2 cellular contexts compared by ENCODE assay signal in the genomic region with DNA sequence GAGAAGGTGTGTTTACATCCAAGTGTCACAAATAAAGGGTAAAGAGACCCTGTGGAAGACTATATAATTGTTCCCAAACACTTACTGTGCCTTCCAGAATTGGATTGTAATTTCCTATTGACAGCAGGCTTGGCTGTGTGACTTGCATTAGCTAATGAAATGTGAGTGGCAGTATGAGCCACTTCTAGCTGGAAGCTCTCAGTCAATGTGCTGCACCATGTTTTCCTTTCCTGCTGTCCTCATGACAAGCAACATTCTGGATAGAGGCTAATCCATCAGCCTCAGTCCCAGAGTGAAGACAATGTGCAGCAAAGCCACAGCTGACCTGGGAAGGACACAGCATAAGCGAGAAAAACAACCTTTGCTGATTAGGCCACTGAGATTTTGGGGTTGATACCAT.
TF ChIP-seq lines count a peak whose summit lies in the region.

No MANE protein-coding gene starts in this region.

TF ChIP-seq in GM23338, 12 proteins besides CTCF, POLR2A, EP300 and RAD21 (continues in another document):
- TF ChIP-seq CREB1 (CRISPR knock-in tag; IDR thresholded peaks at IDR 0.05; ENCODE audit: low read depth) (no peak), ETS1 (IDR thresholded peaks at IDR 0.05) (no peak), NANOG (IDR thresholded peaks at IDR 0.05; ENCODE audit: borderline replicate concordance) (no peak), EZH2 (IDR thresholded peaks at IDR 0.05; ENCODE audit: low read depth, unreplicated experiment) (no peak), EZH2phosphoT487 (IDR thresholded peaks at IDR 0.05; ENCODE audit: unreplicated experiment) (no peak), ZNF462 (CRISPR knock-in tag; IDR thresholded peaks at IDR 0.05) (no peak), JUNB (IDR thresholded peaks at IDR 0.05; ENCODE audit: unreplicated experiment) (no peak), ZNF114 (CRISPR knock-in tag; IDR thresholded peaks at IDR 0.05) (no peak), ZNF331 (CRISPR knock-in tag; IDR thresholded peaks at IDR 0.05; ENCODE audit: low read depth) (no peak), REST (IDR thresholded peaks at IDR 0.05; ENCODE audit: unreplicated experiment) (no peak)

TF ChIP-seq in neural cell, 6 proteins besides CTCF, POLR2A, EP300 and RAD21:
- TF ChIP-seq REST (IDR thresholded peaks at IDR 0.05; ENCODE audit: borderline replicate concordance), result peak; percentile 37
- peak; percentile 35 for TF ChIP-seq MXI1 (conservative IDR thresholded peaks at IDR 0.05; ENCODE audit: poor library complexity, severe bottlenecking)
- no peak for TF ChIP-seq TAF1 (IDR thresholded peaks at IDR 0.05; ENCODE audit: low read depth)
- no peak for TF ChIP-seq EZH2 (IDR thresholded peaks at IDR 0.05; ENCODE audit: borderline replicate concordance, insufficient read depth, low read length, poor library complexity, severe bottlenecking)
- peak; percentile 74 for TF ChIP-seq POLR2AphosphoS5 (IDR thresholded peaks at IDR 0.05)
TF ChIP-seq in neural cell: peak in this region for 3.
